Comparison of ENCODE assay signal across 20 cellular contexts in genomic region chr13:109036091-109036490, GRCh38.
"Had no signal": no experiment of that assay in that cellular context is flagged by ENCODE, and none has a peak within 500 bp of the region (broad histone marks: within the 10 kb centered on the region; RNA-seq: fewer than 3 reads in every experiment).

No MANE protein-coding gene starts in this region.

- H3K36me3 Mint-ChIP-seq: activated naive CD4-positive, alpha-beta T cell treated with anti-CD3 and anti-CD28 coated beads, Interleukin-2, amount 50 U/mL, for 72 hours; T-cell; type B pancreatic cell had no signal

- DNase-seq: activated CD4-positive, alpha-beta T cell treated with anti-CD3 and anti-CD28 coated beads, Interleukin-2, amount 10 ng/mL, durations not matched to agents 7 days and 5 days; activated CD8-positive, alpha-beta memory T cell treated with anti-CD3 and anti-CD28 coated beads, Interleukin-2, amount 50 U/mL, for 48 hours; activated gamma-delta T cell; activated T-cell treated with anti-CD3 and anti-CD28 coated beads, Interleukin-2, amount 50 U/mL, for 72 hours; amniotic stem cell; dermis blood vessel endothelial cell; erythroblast; ovary; SK-N-SH; small intestine; stimulated activated CD4-positive, alpha-beta T cell treated with anti-CD3 and anti-CD28 coated beads, Interleukin-4, amount 100 ng/mL, for 4 hours; stimulated activated CD8-positive, alpha-beta memory T cell treated with anti-CD3 and anti-CD28 coated beads, Interleukin-4, amount 100 ng/mL, for 48 hours; stimulated activated naive CD8-positive, alpha-beta T cell treated with anti-CD3 and anti-CD28 coated beads, Interleukin-15, Interleukin-2, amounts not matched to agents 100 U/mL and 50 U/mL, for 24 hours; T-cell; T-helper 9 cell had no signal

- H3K27me3 ChIP-seq: breast epithelium, ovary, right atrium auricular region had no signal

- H3K4me1 ChIP-seq: breast epithelium, right atrium auricular region, suprapubic skin had no signal

- H3K36me3 ChIP-seq: breast epithelium, ovary, right atrium auricular region, suprapubic skin had no signal

- H3K4me3 ChIP-seq: breast epithelium, ovary, right atrium auricular region, suprapubic skin had no signal

- H3K9ac ChIP-seq: SK-N-SH had no signal

- FAIRE-seq: small intestine had no signal

- H3K9me3 ChIP-seq: breast epithelium, ovary, right atrium auricular region, SK-N-SH, suprapubic skin had no signal

- H3K27ac Mint-ChIP-seq: activated CD4-positive, alpha-beta T cell treated with anti-CD3 and anti-CD28 coated beads, Interleukin-2, amount 10 ng/mL, durations not matched to agents 7 days and 5 days; activated naive CD4-positive, alpha-beta T cell treated with anti-CD3 and anti-CD28 coated beads, Interleukin-2, amount 50 U/mL, for 72 hours; activated T-cell treated with anti-CD3 and anti-CD28 coated beads, Interleukin-2, amount 50 U/mL, for 72 hours; T-cell; type B pancreatic cell had no signal

- H3K4me1 Mint-ChIP-seq: activated CD4-positive, alpha-beta T cell treated with anti-CD3 and anti-CD28 coated beads, Interleukin-2, amount 10 ng/mL, durations not matched to agents 7 days and 5 days; T-cell had no signal

- ATAC-seq: activated naive CD4-positive, alpha-beta T cell treated with anti-CD3 and anti-CD28 coated beads, Interleukin-2, amount 50 U/mL, for 72 hours; activated T-cell treated with anti-CD3 and anti-CD28 coated beads, Interleukin-2, amount 50 U/mL, for 72 hours; stimulated activated naive CD8-positive, alpha-beta T cell treated with anti-CD3 and anti-CD28 coated beads, Interleukin-15, Interleukin-2, amounts not matched to agents 100 U/mL and 50 U/mL, for 24 hours; T-cell had no signal

- H3K27me3 Mint-ChIP-seq: type B pancreatic cell had no signal

- H3K9me3 Mint-ChIP-seq: activated CD4-positive, alpha-beta T cell treated with anti-CD3 and anti-CD28 coated beads, Interleukin-2, amount 10 ng/mL, durations not matched to agents 7 days and 5 days; activated T-cell treated with anti-CD3 and anti-CD28 coated beads, Interleukin-2, amount 50 U/mL, for 72 hours; T-cell; type B pancreatic cell had no signal

- H3K4me3 Mint-ChIP-seq: activated CD4-positive, alpha-beta T cell treated with anti-CD3 and anti-CD28 coated beads, Interleukin-2, amount 10 ng/mL, durations not matched to agents 7 days and 5 days; activated T-cell treated with anti-CD3 and anti-CD28 coated beads, Interleukin-2, amount 50 U/mL, for 72 hours; T-cell; type B pancreatic cell had no signal

- H3K27ac ChIP-seq: breast epithelium, ovary, right atrium auricular region, suprapubic skin had no signal
